In the genomic region with DNA sequence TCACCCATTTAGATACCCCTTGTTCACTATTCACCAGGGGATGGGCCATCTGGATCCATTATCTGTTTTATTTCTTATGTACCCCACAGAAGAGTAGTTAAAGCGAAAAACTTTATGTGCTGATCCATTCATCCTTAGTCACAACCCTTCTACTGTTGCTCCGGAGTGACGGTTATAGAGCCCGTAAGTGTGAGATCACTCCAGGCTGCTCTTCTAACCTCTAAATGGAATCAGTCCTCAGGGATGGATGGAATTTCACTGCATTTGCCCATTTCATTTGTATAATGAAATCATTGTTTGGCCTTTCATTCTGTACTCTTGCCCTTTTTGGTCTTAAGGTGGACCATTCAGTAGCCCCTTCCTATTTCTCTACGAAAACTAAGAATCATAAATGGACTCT, we compare ENCODE assay signal across 23 cellular contexts.
"Had no signal": no experiment of that assay in that cellular context is flagged by ENCODE, and none has a peak within 500 bp of the region (broad histone marks: within the 10 kb centered on the region; RNA-seq: fewer than 3 reads in every experiment).

No MANE protein-coding gene starts in this region.

- H3K9me3 Mint-ChIP-seq: IgD-negative memory B cell had no signal

- H3K36me3 Mint-ChIP-seq: IgD-negative memory B cell had no signal

- H3K27me3 ChIP-seq: SJSA1 had no signal

- H3K9ac ChIP-seq: KMS-11 had no signal

- H3K4me2 ChIP-seq: KMS-11 had no signal

- H3K27ac Mint-ChIP-seq: IgD-negative memory B cell had no signal

- H3K4me1 ChIP-seq: SJSA1 had no signal

- ATAC-seq: K562 had no signal

- H3K4me3 Mint-ChIP-seq: IgD-negative memory B cell had no signal

- H3K27me3 Mint-ChIP-seq: IgD-negative memory B cell had no signal

- DNase-seq: Kasumi-1, MM.1S, NCI-H1092 treated with DMSO at 0.1 percent for 48 hours, NCI-H1436, NCI-H187, NCI-H2029, NCI-H2081 treated with DMSO at 0.1 percent for 48 hours, NCI-H2171, NCI-H226, NCI-H446, NCI-H510A, NCI-H524 treated with DMSO at 0.1 percent for 48 hours, NCI-H69, NCI-H774, Right ventricle myocardium superior, RPMI8226, SIG-M5 had no signal

- H3K36me3 ChIP-seq: SJSA1 had no signal

- H3K27ac ChIP-seq: HL-60, KMS-11, SJSA1, SK-N-MC had no signal

- H3K9me3 ChIP-seq: SJSA1 had no signal

- H3K4me3 ChIP-seq: K562, SJSA1, SK-N-MC had no signal
